Comparison of ENCODE assay signal across 8 cellular contexts in the genomic region with DNA sequence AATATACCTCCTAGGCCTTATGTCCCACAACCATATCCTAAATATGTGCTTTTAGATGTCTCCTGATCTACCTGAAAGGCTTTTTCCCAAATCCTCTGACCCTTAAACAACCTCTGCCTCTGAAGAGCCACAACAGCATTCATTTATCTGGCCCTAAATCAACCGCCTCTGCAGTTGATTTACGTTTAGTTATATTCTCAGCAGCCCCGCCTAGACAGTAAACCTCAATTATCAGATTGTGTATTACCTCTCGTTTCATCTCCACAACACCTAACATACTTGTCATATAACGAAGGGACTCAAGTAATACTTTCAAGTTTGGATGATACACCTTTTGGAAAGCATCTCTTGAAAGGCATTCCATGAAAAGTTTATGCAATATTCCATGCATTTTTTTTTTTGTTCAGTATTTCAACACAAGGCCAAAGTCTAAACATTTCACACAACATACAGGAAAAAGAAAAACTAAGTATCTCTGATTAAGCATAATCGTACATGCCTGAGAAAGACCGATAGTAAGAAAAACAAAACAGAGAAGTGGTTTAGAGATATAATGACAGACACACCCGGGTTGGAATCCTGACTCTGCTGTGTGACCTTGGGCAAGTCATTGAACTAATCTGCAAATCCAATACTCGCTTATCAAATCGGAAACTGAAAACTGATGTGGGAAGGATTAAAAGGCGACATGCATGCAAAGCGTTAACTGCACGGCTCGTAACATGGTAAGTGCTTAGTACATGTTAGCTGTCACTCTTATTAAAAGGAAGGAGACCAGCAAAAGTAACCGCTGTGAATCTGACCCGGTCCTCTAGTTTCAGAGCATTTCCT. TPM values are rescaled to one million over a fixed set of nuclear protein-coding genes. Genes with fewer than 3 reads are reported as not detected.
DNase-seq lines count a peak whose midpoint lies in the region; ATAC-seq, FAIRE-seq and TF ChIP-seq lines count a peak whose summit lies in the region.

No MANE protein-coding gene starts in this region.

- no peaks in the 10 kb centered on the region for H3K9me3 ChIP-seq in breast epithelium
- H3K9me3 ChIP-seq in muscle layer of colon (ENCODE audit: low read length): no peaks in the 10 kb centered on the region

- H3K27me3 ChIP-seq in breast epithelium: no peaks in the 10 kb centered on the region
- H3K27me3 ChIP-seq in muscle layer of colon (ENCODE audit: control insufficient read depth in 1 of 2, insufficient read depth in 2 of 2, low read length in 2 of 2): no peaks in the 10 kb centered on the region

- FAIRE-seq in GM12892 (lab: Jason Lieb, UNC): peak; percentile 27

- peak overlapping the region; percentile 86 to 87 for H3K27ac ChIP-seq in breast epithelium
- H3K27ac ChIP-seq in muscle layer of colon (ENCODE audit: low read depth, low read length): peak overlapping the region; percentile 76

- TF ChIP-seq CTCF in breast epithelium (IDR thresholded peaks at IDR 0.05): no peak
- no peak for TF ChIP-seq CTCF in GM13977 (IDR thresholded peaks at IDR 0.05; ENCODE audit: extremely low read depth, insufficient read depth, missing control alignments)

- in situ Hi-C loops in GM13977 (cut with MboI; ENCODE audit: low pct_unique_long_range_greater_than_20kb, low sequenced_read_pairs, unreplicated experiment): loop anchor here (25.0 kb wide), 1 partner anchor 1109 kb away; no protein-coding TSS in a partner anchor

- intact Hi-C loops in breast epithelium (cut with DNase I; ENCODE audit: low total_unique reads): no loop called here

- H3K36me3 ChIP-seq in breast epithelium (no peaks in the 10 kb centered on the region), muscle layer of colon (ENCODE audit: insufficient read depth, low read length) (peaks cover 5% of the 10 kb centered on the region)

- H3K9ac ChIP-seq in muscle layer of colon (ENCODE audit: low read length): peak overlapping the region; percentile 56

- DNase-seq in GM12892 (ENCODE audit: insufficient read length) (no peak), breast epithelium (ENCODE audit: low spot score in 2 of 2) (no peak), GM13977 (ENCODE audit: low spot score) (no peak), Ammon's horn (ENCODE audit: low spot score) (no peak), NCI-H510A treated with DMSO at 0.1 percent for 48 hours (lab: John Stamatoyannopoulos, UW) (no peak)

- ATAC-seq in HG03442 (IDR thresholded peaks at IDR 0.05; ENCODE audit: unreplicated experiment) (peak; percentile 0), GM18519 (IDR thresholded peaks at IDR 0.05; ENCODE audit: low FRiP score, unreplicated experiment) (no peak)

- H3K4me1 ChIP-seq in breast epithelium (peaks cover 0 to 20% of the 10 kb centered on the region in 2 donors), muscle layer of colon (ENCODE audit: insufficient read depth, low read length) (peaks cover 24% of the 10 kb centered on the region)

- peak overlapping the region; percentile 94 to 100 (median 99) for H3K4me3 ChIP-seq in breast epithelium
- H3K4me3 ChIP-seq in muscle layer of colon (ENCODE audit: low read depth in 1 of 2, low read length in 2 of 2): peak overlapping the region; percentile 91 to 92

- TF ChIP-seq POLR2A in GM12892 (IDR thresholded peaks at IDR 0.05; ENCODE audit: low read depth, low read length) (no peak), breast epithelium (IDR thresholded peaks at IDR 0.05) (no peak)

RNA-seq across cellular contexts. Expression of a gene that starts 0.8 kb away (rescaled TPM):
- 26.7 TPM for polyA plus RNA-seq in GM12892 (2012; ENCODE audit: missing spikeins)
- 100 to 1,000 TPM; 111 to 197 (median 143) TPM for total RNA-seq in breast epithelium

RNA-seq across cellular contexts. Expression of a gene that starts 52.0 kb away (rescaled TPM):
- 27.8 TPM for polyA plus RNA-seq in GM12892 (2012; ENCODE audit: missing spikeins)
- 10 to 100 TPM; 16.0 to 24.0 (median 19.0) TPM for total RNA-seq in breast epithelium
